ENCODE assay signal across 1 cellular context in genomic region chr7:77696643-77697534, GRCh38.
TF ChIP-seq lines count a peak whose summit lies in the region.

No MANE protein-coding gene starts in this region.

TF ChIP-seq in K562, 482 proteins besides CTCF, POLR2A, EP300 and RAD21 (continued from another document and continues in another):
- no peak for TF ChIP-seq HOMEZ (CRISPR knock-in tag; IDR thresholded peaks at IDR 0.05)
- TF ChIP-seq RB1 (IDR thresholded peaks at IDR 0.05; ENCODE audit: low read depth) = no peak; the same call in 1 of the 2 replicates
- no peak for TF ChIP-seq SNRNP70 (optimal IDR thresholded peaks at IDR 0.05; ENCODE audit: low read depth, low read length)
- TF ChIP-seq ZNF274 (IDR thresholded peaks at IDR 0.05; ENCODE audit: borderline replicate concordance, low read depth, low read length) = no peak
- no peak for TF ChIP-seq FOXJ2 (tag; IDR thresholded peaks at IDR 0.05)
- peak; percentile 43; the same call in 1 of the 2 replicates for TF ChIP-seq ELF1 (tag; IDR thresholded peaks at IDR 0.05)
- TF ChIP-seq ZSCAN32 (CRISPR knock-in tag; IDR thresholded peaks at IDR 0.05) = no peak
- TF ChIP-seq NFATC3 (IDR thresholded peaks at IDR 0.05) = no peak
- no peak for TF ChIP-seq ZNF655 (CRISPR knock-in tag; IDR thresholded peaks at IDR 0.05)
- TF ChIP-seq BRF1 (IDR thresholded peaks at IDR 0.05; ENCODE audit: borderline replicate concordance, extremely low read depth, insufficient read length) = no peak
- TF ChIP-seq MYBL2 (IDR thresholded peaks at IDR 0.05; ENCODE audit: low read depth) = no peak
- TF ChIP-seq MYBL2 (CRISPR knock-in tag; IDR thresholded peaks at IDR 0.05; ENCODE audit: borderline replicate concordance) = no peak
- TF ChIP-seq RNF2 (IDR thresholded peaks at IDR 0.05) = no peak
- TF ChIP-seq RBM34 (IDR thresholded peaks at IDR 0.05; ENCODE audit: borderline replicate concordance, insufficient read depth, low read length) = no peak
- TF ChIP-seq TAF9B (IDR thresholded peaks at IDR 0.05; ENCODE audit: partially characterized antibody) = no peak
- TF ChIP-seq ATF6 (CRISPR knock-in tag; IDR thresholded peaks at IDR 0.05) = no peak
- TF ChIP-seq HDAC2 (IDR thresholded peaks at IDR 0.05) = peak; percentile 60
- no peak for TF ChIP-seq ETV5 (CRISPR knock-in tag; IDR thresholded peaks at IDR 0.05; ENCODE audit: low read depth)
- TF ChIP-seq MEF2D (tag; conservative IDR thresholded peaks at IDR 0.05; ENCODE audit: low read depth) = no peak
- TF ChIP-seq ZNF174 (CRISPR knock-in tag; IDR thresholded peaks at IDR 0.05) = no peak
- TF ChIP-seq FOXJ3 (CRISPR knock-in tag; IDR thresholded peaks at IDR 0.05) = no peak
- no peak for TF ChIP-seq CEBPZ (IDR thresholded peaks at IDR 0.05; ENCODE audit: borderline replicate concordance, low read depth, low read length)
- TF ChIP-seq ZFP1 (CRISPR knock-in tag; IDR thresholded peaks at IDR 0.05) = no peak
- TF ChIP-seq TCF15 (CRISPR knock-in tag; IDR thresholded peaks at IDR 0.05) = no peak
- TF ChIP-seq THAP7 (CRISPR knock-in tag; IDR thresholded peaks at IDR 0.05) = no peak
- TF ChIP-seq ZNF395 (CRISPR knock-in tag; IDR thresholded peaks at IDR 0.05) = 0 out of 2 replicates have a peak, but pooled peaks have one; percentile 10
- TF ChIP-seq TAF15 (IDR thresholded peaks at IDR 0.05; ENCODE audit: low read depth, low read length) = no peak
- TF ChIP-seq HCFC1 (IDR thresholded peaks at IDR 0.05; ENCODE audit: low read depth, low read length) = no peak
- no peak for TF ChIP-seq CEBPB (tag; IDR thresholded peaks at IDR 0.05)
- no peak for TF ChIP-seq BMI1 (IDR thresholded peaks at IDR 0.05; ENCODE audit: low read length)
- peak; percentile 79 for TF ChIP-seq POLR2G (IDR thresholded peaks at IDR 0.05; ENCODE audit: low read depth, low read length)
- TF ChIP-seq CTBP1 (IDR thresholded peaks at IDR 0.05; ENCODE audit: borderline replicate concordance) = no peak; the same call in 1 of the 2 replicates
- TF ChIP-seq EHMT2 (IDR thresholded peaks at IDR 0.05) = no peak
- peak; percentile 76 for TF ChIP-seq LCOR (CRISPR knock-in tag; IDR thresholded peaks at IDR 0.05)
- no peak for TF ChIP-seq ZC3H11A (IDR thresholded peaks at IDR 0.05; ENCODE audit: low read depth, low read length)
- no peak for TF ChIP-seq CC2D1A (IDR thresholded peaks at IDR 0.05)
- TF ChIP-seq ZNF592 (IDR thresholded peaks at IDR 0.05) = no peak
- TF ChIP-seq KDM5B (IDR thresholded peaks at IDR 0.05; ENCODE audit: insufficient replicate concordance, low read depth, low read length) = no peak
- TF ChIP-seq PHF21A (IDR thresholded peaks at IDR 0.05; ENCODE audit: borderline replicate concordance, low read depth) = no peak
- no peak for TF ChIP-seq JUND (IDR thresholded peaks at IDR 0.05; ENCODE audit: borderline replicate concordance, low read depth, low read length)
- no peak for TF ChIP-seq JUND (tag; IDR thresholded peaks at IDR 0.05; ENCODE audit: borderline replicate concordance, low read depth, low read length)
- TF ChIP-seq MLX (CRISPR knock-in tag; conservative IDR thresholded peaks at IDR 0.05) = no peak; a peak in 1 of 4 replicates
- no peak for TF ChIP-seq MTA2 (IDR thresholded peaks at IDR 0.05; ENCODE audit: low read depth)
- no peak for TF ChIP-seq STAT6 (CRISPR knock-in tag; IDR thresholded peaks at IDR 0.05)
- TF ChIP-seq ZBTB8A (IDR thresholded peaks at IDR 0.05; ENCODE audit: partially characterized antibody) = no peak
- no peak for TF ChIP-seq NFE2 (IDR thresholded peaks at IDR 0.05; ENCODE audit: low read depth)
- TF ChIP-seq TEAD1 (CRISPR knock-in tag; IDR thresholded peaks at IDR 0.05) = peak in 1 of 2 experiments; percentile 90; a peak in 2 of 4 replicates
- no peak for TF ChIP-seq FOXK1 (CRISPR knock-in tag; IDR thresholded peaks at IDR 0.05; ENCODE audit: borderline replicate concordance)
- no peak for TF ChIP-seq ILF3 (IDR thresholded peaks at IDR 0.05; ENCODE audit: borderline replicate concordance)
